ENCODE assay signal across 22 cellular contexts in genomic region chr3:13902648-13903238, GRCh38. TPM values are rescaled to one million over a fixed set of nuclear protein-coding genes. Genes with fewer than 3 reads are reported as not detected.
"Had no signal": no experiment of that assay in that cellular context is flagged by ENCODE, and none has a peak within 500 bp of the region (broad histone marks: within the 10 kb centered on the region; RNA-seq: fewer than 3 reads in every experiment).

No MANE protein-coding gene starts in this region.

- H3K27ac ChIP-seq: KMS-11, RWPE1 had no signal

- DNase-seq: IMR-90, Kasumi-1, MM.1S, NCI-H1092 treated with DMSO at 0.1 percent for 48 hours, NCI-H1436, NCI-H187, NCI-H2029, NCI-H2081 treated with DMSO at 0.1 percent for 48 hours, NCI-H2171, NCI-H226, NCI-H446, NCI-H510A, NCI-H524 treated with DMSO at 0.1 percent for 48 hours, NCI-H69, NCI-H774, SHP77, SK-N-SH had no signal

- H3K9ac ChIP-seq: KMS-11, SK-N-SH had no signal

- FAIRE-seq: HepG2, RCC 7860 had no signal

- ATAC-seq: HepG2 had no signal

- H3K4me2 ChIP-seq: KMS-11, SK-N-SH had no signal

- H3K9me2 ChIP-seq: SK-N-SH had no signal

RNA-seq across cellular contexts. Expression of gene WNT7A, which starts 22.9 kb away (rescaled TPM):
- total RNA-seq: HepG2, IMR-90, SK-MEL-5 had no signal
- polyA plus RNA-seq: HepG2, IMR-90, SK-N-SH had no signal
